Comparison of ENCODE assay signal across 29 cellular contexts in genomic region chr21:43347461-43347860, GRCh38.
"Had no signal": no experiment of that assay in that cellular context is flagged by ENCODE, and none has a peak within 500 bp of the region (broad histone marks: within the 10 kb centered on the region; RNA-seq: fewer than 3 reads in every experiment).

No MANE protein-coding gene starts in this region.

- H3K27ac Mint-ChIP-seq: activated B cell treated with CpG ODN at 0.5 μM for 24 hours; activated CD8-positive, alpha-beta T cell treated with anti-CD3 and anti-CD28 coated beads for 36 hours; activated naive CD8-positive, alpha-beta T cell; activated T-helper 17 cell treated with anti-CD3 and anti-CD28 coated beads, Interleukin-2, amount 50 U/mL, for 72 hours; natural killer cell; stimulated activated memory B cell treated with anti-CD40 and anti-IgM and Interleukin-4, amounts not matched to agents 10 μg/mL and 1 μg/mL and 100 μg/mL, for 72 hours; T-helper 2 cell treated with Interferon-gamma antibody and Interleukin-4, amounts not matched to agents 5 μg/mL and 100 μg/mL, for 36 hours had no signal

- H3K4me3 Mint-ChIP-seq: activated B cell treated with CpG ODN at 0.5 μM for 24 hours; activated CD8-positive, alpha-beta T cell treated with anti-CD3 and anti-CD28 coated beads for 36 hours; activated naive CD8-positive, alpha-beta T cell; activated T-cell treated with anti-CD3 and anti-CD28 coated beads, Interleukin-2, amount 50 U/mL, for 4 hours; activated T-helper 17 cell treated with anti-CD3 and anti-CD28 coated beads, Interleukin-2, amount 50 U/mL, for 72 hours; immature natural killer cell; natural killer cell; stimulated activated memory B cell treated with anti-CD40 and anti-IgM and Interleukin-4, amounts not matched to agents 10 μg/mL and 1 μg/mL and 100 μg/mL, for 72 hours; stimulated activated naive CD8-positive, alpha-beta T cell treated with anti-CD3 and anti-CD28 coated beads, Interleukin-15, amount 100 ng/mL, for 72 hours; T-helper 2 cell treated with Interferon-gamma antibody and Interleukin-4, amounts not matched to agents 5 μg/mL and 100 μg/mL, for 36 hours had no signal

- H3K9me3 ChIP-seq: gastroesophageal sphincter, right lobe of liver, upper lobe of left lung, vagina had no signal

- H3K9me3 Mint-ChIP-seq: activated B cell treated with CpG ODN at 0.5 μM for 24 hours; activated CD8-positive, alpha-beta T cell treated with anti-CD3 and anti-CD28 coated beads for 36 hours; activated T-cell treated with anti-CD3 and anti-CD28 coated beads, Interleukin-2, amount 50 U/mL, for 4 hours; activated T-helper 17 cell treated with anti-CD3 and anti-CD28 coated beads, Interleukin-2, amount 50 U/mL, for 72 hours; immature natural killer cell; natural killer cell; stimulated activated naive CD8-positive, alpha-beta T cell treated with anti-CD3 and anti-CD28 coated beads, Interleukin-15, amount 100 ng/mL, for 72 hours; T-helper 2 cell treated with Interferon-gamma antibody and Interleukin-4, amounts not matched to agents 5 μg/mL and 100 μg/mL, for 36 hours had no signal

- H3K27me3 Mint-ChIP-seq: activated B cell treated with CpG ODN at 0.5 μM for 24 hours; activated CD8-positive, alpha-beta T cell treated with anti-CD3 and anti-CD28 coated beads for 36 hours; activated naive CD8-positive, alpha-beta T cell; activated T-helper 17 cell treated with anti-CD3 and anti-CD28 coated beads, Interleukin-2, amount 50 U/mL, for 72 hours; stimulated activated memory B cell treated with anti-CD40 and anti-IgM and Interleukin-4, amounts not matched to agents 10 μg/mL and 1 μg/mL and 100 μg/mL, for 72 hours; stimulated activated naive CD8-positive, alpha-beta T cell treated with anti-CD3 and anti-CD28 coated beads, Interleukin-15, amount 100 ng/mL, for 72 hours had no signal

- H3K36me3 ChIP-seq: brain microvascular endothelial cell, gastroesophageal sphincter, right lobe of liver, upper lobe of left lung, vagina had no signal

- H3K27me3 ChIP-seq: brain microvascular endothelial cell, gastroesophageal sphincter, right lobe of liver, upper lobe of left lung, vagina had no signal

- H3K4me3 ChIP-seq: coronary artery, gastroesophageal sphincter, right lobe of liver, skin epidermis, upper lobe of left lung, vagina had no signal

- H3K36me3 Mint-ChIP-seq: activated naive CD8-positive, alpha-beta T cell; immature natural killer cell; natural killer cell; stimulated activated memory B cell treated with anti-CD40 and anti-IgM and Interleukin-4, amounts not matched to agents 10 μg/mL and 1 μg/mL and 100 μg/mL, for 72 hours had no signal

- H3K4me1 Mint-ChIP-seq: activated T-helper 17 cell treated with anti-CD3 and anti-CD28 coated beads, Interleukin-2, amount 50 U/mL, for 72 hours; immature natural killer cell; natural killer cell had no signal

- H3K27ac ChIP-seq: brain microvascular endothelial cell, coronary artery, vagina had no signal

- ATAC-seq: activated CD8-positive, alpha-beta T cell treated with anti-CD3 and anti-CD28 coated beads for 36 hours; activated T-cell treated with anti-CD3 and anti-CD28 coated beads, Interleukin-2, amount 50 U/mL, for 4 hours; activated T-helper 17 cell treated with anti-CD3 and anti-CD28 coated beads, Interleukin-2, amount 50 U/mL, for 72 hours; gastroesophageal sphincter; left colon; natural killer cell; stimulated activated memory B cell treated with anti-CD40 and anti-IgM and Interleukin-4, amounts not matched to agents 10 μg/mL and 1 μg/mL and 100 μg/mL, for 72 hours; stimulated activated naive CD8-positive, alpha-beta T cell treated with anti-CD3 and anti-CD28 coated beads, Interleukin-15, amount 100 ng/mL, for 72 hours had no signal

- DNase-seq: activated B cell treated with CpG ODN at 0.5 μM for 24 hours; activated CD4-positive, alpha-beta T cell treated with anti-CD3 and anti-CD28 coated beads, Interleukin-2, amount 50 U/mL, for 1 hour; activated CD8-positive, alpha-beta T cell treated with anti-CD3 and anti-CD28 coated beads for 36 hours; activated T-cell treated with anti-CD3 and anti-CD28 coated beads, Interleukin-2, amount 50 U/mL, for 4 hours; amniotic stem cell; brain microvascular endothelial cell; head of caudate nucleus; hypothalamus; immature natural killer cell; kidney; left colon; natural killer cell; posterior cingulate gyrus; right lobe of liver; stimulated activated CD4-positive, alpha-beta T cell treated with anti-CD3 and anti-CD28 coated beads, Interleukin-1b, Interleukin-23, amount 100 ng/mL, for 48 hours; stimulated activated CD4-positive, alpha-beta T cell treated with anti-CD3 and anti-CD28 coated beads, Interleukin-4, amount 100 ng/mL, for 4 hours; stimulated activated CD8-positive, alpha-beta memory T cell treated with anti-CD3 and anti-CD28 coated beads, Interleukin-4, amount 100 ng/mL, for 48 hours; stimulated activated naive CD8-positive, alpha-beta T cell treated with anti-CD3 and anti-CD28 coated beads, Interleukin-15, amount 100 ng/mL, for 72 hours; substantia nigra; T-helper 1 cell had no signal
